In the genomic region with DNA sequence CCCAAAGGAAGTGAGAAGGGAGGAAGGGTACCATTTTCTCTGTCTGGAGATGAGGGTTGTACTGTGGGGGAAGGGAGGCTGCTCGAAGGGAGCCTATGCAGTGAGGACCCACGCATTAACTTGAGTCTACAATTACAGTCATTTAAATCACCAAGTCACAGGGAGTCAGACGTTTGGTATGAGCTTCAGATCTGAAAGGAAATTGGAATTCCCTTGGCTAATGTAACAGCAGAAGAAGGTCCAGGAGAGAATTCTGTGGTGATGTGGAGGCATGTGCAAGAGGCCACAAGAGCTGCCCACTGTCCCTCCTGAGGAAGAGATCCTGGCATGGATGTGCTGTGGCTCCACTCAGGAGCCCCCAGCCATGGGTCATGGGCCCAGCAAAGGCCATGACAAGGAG, we compare ENCODE assay signal across 1 cellular context.
TF ChIP-seq lines count a peak whose summit lies in the region.

No MANE protein-coding gene starts in this region.

TF ChIP-seq in K562, 482 proteins besides CTCF, POLR2A, EP300 and RAD21 (continues in another document):
- TF ChIP-seq, protein P1, sequence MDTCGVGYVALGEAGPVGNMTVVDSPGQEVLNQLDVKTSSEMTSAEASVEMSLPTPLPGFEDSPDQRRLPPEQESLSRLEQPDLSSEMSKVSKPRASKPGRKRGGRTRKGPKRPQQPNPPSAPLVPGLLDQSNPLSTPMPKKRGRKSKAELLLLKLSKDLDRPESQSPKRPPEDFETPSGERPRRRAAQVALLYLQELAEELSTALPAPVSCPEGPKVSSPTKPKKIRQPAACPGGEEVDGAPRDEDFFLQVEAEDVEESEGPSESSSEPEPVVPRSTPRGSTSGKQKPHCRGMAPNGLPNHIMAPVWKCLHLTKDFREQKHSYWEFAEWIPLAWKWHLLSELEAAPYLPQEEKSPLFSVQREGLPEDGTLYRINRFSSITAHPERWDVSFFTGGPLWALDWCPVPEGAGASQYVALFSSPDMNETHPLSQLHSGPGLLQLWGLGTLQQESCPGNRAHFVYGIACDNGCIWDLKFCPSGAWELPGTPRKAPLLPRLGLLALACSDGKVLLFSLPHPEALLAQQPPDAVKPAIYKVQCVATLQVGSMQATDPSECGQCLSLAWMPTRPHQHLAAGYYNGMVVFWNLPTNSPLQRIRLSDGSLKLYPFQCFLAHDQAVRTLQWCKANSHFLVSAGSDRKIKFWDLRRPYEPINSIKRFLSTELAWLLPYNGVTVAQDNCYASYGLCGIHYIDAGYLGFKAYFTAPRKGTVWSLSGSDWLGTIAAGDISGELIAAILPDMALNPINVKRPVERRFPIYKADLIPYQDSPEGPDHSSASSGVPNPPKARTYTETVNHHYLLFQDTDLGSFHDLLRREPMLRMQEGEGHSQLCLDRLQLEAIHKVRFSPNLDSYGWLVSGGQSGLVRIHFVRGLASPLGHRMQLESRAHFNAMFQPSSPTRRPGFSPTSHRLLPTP (IDR thresholded peaks at IDR 0.05; ENCODE audit: borderline replicate concordance, extremely low read depth, insufficient read length): no peak
- no peak for TF ChIP-seq FOXK2 (conservative IDR thresholded peaks at IDR 0.05 in 1 of 2, IDR thresholded peaks at IDR 0.05 in 1 of 2; ENCODE audit: low read depth in 2 of 2)
- TF ChIP-seq RBFOX2 (IDR thresholded peaks at IDR 0.05; ENCODE audit: low read depth, low read length): no peak
- TF ChIP-seq, protein P2, sequence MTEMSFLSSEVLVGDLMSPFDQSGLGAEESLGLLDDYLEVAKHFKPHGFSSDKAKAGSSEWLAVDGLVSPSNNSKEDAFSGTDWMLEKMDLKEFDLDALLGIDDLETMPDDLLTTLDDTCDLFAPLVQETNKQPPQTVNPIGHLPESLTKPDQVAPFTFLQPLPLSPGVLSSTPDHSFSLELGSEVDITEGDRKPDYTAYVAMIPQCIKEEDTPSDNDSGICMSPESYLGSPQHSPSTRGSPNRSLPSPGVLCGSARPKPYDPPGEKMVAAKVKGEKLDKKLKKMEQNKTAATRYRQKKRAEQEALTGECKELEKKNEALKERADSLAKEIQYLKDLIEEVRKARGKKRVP (CRISPR knock-in tag; IDR thresholded peaks at IDR 0.05): no peak
- no peak for TF ChIP-seq ZNF274 (IDR thresholded peaks at IDR 0.05; ENCODE audit: borderline replicate concordance, low read depth, low read length)
- no peak for TF ChIP-seq FOXK1 (CRISPR knock-in tag; IDR thresholded peaks at IDR 0.05; ENCODE audit: borderline replicate concordance)
- no peak for TF ChIP-seq TCFL5 (CRISPR knock-in tag; conservative IDR thresholded peaks at IDR 0.05)
- TF ChIP-seq DPF2 (IDR thresholded peaks at IDR 0.05): no peak
- TF ChIP-seq, protein P3, sequence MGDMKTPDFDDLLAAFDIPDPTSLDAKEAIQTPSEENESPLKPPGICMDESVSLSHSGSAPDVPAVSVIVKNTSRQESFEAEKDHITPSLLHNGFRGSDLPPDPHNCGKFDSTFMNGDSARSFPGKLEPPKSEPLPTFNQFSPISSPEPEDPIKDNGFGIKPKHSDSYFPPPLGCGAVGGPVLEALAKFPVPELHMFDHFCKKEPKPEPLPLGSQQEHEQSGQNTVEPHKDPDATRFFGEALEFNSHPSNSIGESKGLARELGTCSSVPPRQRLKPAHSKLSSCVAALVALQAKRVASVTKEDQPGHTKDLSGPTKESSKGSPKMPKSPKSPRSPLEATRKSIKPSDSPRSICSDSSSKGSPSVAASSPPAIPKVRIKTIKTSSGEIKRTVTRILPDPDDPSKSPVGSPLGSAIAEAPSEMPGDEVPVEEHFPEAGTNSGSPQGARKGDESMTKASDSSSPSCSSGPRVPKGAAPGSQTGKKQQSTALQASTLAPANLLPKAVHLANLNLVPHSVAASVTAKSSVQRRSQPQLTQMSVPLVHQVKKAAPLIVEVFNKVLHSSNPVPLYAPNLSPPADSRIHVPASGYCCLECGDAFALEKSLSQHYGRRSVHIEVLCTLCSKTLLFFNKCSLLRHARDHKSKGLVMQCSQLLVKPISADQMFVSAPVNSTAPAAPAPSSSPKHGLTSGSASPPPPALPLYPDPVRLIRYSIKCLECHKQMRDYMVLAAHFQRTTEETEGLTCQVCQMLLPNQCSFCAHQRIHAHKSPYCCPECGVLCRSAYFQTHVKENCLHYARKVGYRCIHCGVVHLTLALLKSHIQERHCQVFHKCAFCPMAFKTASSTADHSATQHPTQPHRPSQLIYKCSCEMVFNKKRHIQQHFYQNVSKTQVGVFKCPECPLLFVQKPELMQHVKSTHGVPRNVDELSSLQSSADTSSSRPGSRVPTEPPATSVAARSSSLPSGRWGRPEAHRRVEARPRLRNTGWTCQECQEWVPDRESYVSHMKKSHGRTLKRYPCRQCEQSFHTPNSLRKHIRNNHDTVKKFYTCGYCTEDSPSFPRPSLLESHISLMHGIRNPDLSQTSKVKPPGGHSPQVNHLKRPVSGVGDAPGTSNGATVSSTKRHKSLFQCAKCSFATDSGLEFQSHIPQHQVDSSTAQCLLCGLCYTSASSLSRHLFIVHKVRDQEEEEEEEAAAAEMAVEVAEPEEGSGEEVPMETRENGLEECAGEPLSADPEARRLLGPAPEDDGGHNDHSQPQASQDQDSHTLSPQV (IDR thresholded peaks at IDR 0.05): no peak
- TF ChIP-seq, protein P4, sequence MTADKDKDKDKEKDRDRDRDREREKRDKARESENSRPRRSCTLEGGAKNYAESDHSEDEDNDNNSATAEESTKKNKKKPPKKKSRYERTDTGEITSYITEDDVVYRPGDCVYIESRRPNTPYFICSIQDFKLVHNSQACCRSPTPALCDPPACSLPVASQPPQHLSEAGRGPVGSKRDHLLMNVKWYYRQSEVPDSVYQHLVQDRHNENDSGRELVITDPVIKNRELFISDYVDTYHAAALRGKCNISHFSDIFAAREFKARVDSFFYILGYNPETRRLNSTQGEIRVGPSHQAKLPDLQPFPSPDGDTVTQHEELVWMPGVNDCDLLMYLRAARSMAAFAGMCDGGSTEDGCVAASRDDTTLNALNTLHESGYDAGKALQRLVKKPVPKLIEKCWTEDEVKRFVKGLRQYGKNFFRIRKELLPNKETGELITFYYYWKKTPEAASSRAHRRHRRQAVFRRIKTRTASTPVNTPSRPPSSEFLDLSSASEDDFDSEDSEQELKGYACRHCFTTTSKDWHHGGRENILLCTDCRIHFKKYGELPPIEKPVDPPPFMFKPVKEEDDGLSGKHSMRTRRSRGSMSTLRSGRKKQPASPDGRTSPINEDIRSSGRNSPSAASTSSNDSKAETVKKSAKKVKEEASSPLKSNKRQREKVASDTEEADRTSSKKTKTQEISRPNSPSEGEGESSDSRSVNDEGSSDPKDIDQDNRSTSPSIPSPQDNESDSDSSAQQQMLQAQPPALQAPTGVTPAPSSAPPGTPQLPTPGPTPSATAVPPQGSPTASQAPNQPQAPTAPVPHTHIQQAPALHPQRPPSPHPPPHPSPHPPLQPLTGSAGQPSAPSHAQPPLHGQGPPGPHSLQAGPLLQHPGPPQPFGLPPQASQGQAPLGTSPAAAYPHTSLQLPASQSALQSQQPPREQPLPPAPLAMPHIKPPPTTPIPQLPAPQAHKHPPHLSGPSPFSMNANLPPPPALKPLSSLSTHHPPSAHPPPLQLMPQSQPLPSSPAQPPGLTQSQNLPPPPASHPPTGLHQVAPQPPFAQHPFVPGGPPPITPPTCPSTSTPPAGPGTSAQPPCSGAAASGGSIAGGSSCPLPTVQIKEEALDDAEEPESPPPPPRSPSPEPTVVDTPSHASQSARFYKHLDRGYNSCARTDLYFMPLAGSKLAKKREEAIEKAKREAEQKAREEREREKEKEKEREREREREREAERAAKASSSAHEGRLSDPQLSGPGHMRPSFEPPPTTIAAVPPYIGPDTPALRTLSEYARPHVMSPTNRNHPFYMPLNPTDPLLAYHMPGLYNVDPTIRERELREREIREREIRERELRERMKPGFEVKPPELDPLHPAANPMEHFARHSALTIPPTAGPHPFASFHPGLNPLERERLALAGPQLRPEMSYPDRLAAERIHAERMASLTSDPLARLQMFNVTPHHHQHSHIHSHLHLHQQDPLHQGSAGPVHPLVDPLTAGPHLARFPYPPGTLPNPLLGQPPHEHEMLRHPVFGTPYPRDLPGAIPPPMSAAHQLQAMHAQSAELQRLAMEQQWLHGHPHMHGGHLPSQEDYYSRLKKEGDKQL (CRISPR knock-in tag; IDR thresholded peaks at IDR 0.05; ENCODE audit: borderline replicate concordance): no peak
- no peak for TF ChIP-seq NCOR1 (IDR thresholded peaks at IDR 0.05)
- TF ChIP-seq, protein P5, sequence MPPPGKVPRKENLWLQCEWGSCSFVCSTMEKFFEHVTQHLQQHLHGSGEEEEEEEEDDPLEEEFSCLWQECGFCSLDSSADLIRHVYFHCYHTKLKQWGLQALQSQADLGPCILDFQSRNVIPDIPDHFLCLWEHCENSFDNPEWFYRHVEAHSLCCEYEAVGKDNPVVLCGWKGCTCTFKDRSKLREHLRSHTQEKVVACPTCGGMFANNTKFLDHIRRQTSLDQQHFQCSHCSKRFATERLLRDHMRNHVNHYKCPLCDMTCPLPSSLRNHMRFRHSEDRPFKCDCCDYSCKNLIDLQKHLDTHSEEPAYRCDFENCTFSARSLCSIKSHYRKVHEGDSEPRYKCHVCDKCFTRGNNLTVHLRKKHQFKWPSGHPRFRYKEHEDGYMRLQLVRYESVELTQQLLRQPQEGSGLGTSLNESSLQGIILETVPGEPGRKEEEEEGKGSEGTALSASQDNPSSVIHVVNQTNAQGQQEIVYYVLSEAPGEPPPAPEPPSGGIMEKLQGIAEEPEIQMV (tag; conservative IDR thresholded peaks at IDR 0.05; ENCODE audit: low read depth): no peak
- no peak for TF ChIP-seq RB1 (IDR thresholded peaks at IDR 0.05; ENCODE audit: low read depth)
- no peak for TF ChIP-seq POLR3A (IDR thresholded peaks at IDR 0.05; ENCODE audit: borderline replicate concordance, extremely low read depth, insufficient read depth, insufficient read length)
- TF ChIP-seq, protein P6, sequence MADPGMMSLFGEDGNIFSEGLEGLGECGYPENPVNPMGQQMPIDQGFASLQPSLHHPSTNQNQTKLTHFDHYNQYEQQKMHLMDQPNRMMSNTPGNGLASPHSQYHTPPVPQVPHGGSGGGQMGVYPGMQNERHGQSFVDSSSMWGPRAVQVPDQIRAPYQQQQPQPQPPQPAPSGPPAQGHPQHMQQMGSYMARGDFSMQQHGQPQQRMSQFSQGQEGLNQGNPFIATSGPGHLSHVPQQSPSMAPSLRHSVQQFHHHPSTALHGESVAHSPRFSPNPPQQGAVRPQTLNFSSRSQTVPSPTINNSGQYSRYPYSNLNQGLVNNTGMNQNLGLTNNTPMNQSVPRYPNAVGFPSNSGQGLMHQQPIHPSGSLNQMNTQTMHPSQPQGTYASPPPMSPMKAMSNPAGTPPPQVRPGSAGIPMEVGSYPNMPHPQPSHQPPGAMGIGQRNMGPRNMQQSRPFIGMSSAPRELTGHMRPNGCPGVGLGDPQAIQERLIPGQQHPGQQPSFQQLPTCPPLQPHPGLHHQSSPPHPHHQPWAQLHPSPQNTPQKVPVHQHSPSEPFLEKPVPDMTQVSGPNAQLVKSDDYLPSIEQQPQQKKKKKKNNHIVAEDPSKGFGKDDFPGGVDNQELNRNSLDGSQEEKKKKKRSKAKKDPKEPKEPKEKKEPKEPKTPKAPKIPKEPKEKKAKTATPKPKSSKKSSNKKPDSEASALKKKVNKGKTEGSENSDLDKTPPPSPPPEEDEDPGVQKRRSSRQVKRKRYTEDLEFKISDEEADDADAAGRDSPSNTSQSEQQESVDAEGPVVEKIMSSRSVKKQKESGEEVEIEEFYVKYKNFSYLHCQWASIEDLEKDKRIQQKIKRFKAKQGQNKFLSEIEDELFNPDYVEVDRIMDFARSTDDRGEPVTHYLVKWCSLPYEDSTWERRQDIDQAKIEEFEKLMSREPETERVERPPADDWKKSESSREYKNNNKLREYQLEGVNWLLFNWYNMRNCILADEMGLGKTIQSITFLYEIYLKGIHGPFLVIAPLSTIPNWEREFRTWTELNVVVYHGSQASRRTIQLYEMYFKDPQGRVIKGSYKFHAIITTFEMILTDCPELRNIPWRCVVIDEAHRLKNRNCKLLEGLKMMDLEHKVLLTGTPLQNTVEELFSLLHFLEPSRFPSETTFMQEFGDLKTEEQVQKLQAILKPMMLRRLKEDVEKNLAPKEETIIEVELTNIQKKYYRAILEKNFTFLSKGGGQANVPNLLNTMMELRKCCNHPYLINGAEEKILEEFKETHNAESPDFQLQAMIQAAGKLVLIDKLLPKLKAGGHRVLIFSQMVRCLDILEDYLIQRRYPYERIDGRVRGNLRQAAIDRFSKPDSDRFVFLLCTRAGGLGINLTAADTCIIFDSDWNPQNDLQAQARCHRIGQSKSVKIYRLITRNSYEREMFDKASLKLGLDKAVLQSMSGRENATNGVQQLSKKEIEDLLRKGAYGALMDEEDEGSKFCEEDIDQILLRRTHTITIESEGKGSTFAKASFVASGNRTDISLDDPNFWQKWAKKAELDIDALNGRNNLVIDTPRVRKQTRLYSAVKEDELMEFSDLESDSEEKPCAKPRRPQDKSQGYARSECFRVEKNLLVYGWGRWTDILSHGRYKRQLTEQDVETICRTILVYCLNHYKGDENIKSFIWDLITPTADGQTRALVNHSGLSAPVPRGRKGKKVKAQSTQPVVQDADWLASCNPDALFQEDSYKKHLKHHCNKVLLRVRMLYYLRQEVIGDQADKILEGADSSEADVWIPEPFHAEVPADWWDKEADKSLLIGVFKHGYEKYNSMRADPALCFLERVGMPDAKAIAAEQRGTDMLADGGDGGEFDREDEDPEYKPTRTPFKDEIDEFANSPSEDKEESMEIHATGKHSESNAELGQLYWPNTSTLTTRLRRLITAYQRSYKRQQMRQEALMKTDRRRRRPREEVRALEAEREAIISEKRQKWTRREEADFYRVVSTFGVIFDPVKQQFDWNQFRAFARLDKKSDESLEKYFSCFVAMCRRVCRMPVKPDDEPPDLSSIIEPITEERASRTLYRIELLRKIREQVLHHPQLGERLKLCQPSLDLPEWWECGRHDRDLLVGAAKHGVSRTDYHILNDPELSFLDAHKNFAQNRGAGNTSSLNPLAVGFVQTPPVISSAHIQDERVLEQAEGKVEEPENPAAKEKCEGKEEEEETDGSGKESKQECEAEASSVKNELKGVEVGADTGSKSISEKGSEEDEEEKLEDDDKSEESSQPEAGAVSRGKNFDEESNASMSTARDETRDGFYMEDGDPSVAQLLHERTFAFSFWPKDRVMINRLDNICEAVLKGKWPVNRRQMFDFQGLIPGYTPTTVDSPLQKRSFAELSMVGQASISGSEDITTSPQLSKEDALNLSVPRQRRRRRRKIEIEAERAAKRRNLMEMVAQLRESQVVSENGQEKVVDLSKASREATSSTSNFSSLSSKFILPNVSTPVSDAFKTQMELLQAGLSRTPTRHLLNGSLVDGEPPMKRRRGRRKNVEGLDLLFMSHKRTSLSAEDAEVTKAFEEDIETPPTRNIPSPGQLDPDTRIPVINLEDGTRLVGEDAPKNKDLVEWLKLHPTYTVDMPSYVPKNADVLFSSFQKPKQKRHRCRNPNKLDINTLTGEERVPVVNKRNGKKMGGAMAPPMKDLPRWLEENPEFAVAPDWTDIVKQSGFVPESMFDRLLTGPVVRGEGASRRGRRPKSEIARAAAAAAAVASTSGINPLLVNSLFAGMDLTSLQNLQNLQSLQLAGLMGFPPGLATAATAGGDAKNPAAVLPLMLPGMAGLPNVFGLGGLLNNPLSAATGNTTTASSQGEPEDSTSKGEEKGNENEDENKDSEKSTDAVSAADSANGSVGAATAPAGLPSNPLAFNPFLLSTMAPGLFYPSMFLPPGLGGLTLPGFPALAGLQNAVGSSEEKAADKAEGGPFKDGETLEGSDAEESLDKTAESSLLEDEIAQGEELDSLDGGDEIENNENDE (IDR thresholded peaks at IDR 0.05; ENCODE audit: low read depth, low read length): no peak
- TF ChIP-seq ZNF695 (CRISPR knock-in tag; IDR thresholded peaks at IDR 0.05): no peak
